In the genomic region with DNA sequence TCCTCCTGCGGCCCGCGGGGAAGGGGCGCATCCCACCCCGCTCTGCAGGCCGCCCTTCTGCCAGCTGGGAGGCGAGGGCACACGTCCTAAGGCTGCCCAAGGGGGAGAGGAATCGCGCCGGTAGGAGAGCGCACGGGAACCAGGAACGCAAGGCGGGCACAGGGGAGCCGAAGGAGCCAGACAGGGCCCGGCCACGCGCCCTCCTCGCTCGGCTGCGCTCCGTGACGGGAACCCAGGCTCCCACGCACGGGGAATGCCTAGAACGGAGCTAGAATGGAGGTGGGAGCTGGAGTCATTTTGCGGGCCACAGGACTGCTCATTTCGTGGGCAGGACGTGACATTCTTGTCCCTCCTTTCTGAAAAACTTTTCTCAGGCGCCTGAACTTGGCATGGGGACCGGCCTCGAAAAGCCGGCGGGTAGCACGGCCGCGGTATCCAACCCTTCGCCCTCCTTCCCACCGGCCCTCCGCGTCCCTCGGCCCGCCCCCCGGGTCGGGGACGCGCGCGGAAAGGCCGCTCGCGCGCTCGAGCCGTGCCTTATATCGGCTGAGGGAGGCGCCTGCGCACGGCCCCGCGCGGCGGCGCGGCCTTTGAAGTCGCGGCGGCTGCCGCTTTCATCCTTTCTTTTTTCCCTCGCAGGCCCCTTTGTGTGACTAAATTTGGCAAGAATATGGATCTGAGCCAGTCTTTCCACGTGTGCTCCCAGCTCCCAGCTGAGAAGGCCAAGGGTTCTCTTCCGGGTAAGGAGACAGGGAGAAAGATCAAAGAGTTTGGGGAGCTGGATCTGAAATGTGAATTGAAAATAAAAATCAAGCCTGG, we compare ENCODE assay signal across 8 cellular contexts. TPM values are rescaled to one million over a fixed set of nuclear protein-coding genes. Genes with fewer than 3 reads are reported as not detected.
A peak's percentile ranks its signal among the peaks of the same experiment; 100 is the strongest.
DNase-seq lines count a peak whose midpoint lies in the region; ATAC-seq and TF ChIP-seq lines count a peak whose summit lies in the region.

No MANE protein-coding gene starts in this region.

- intact Hi-C loops in Panc1 (cut with micrococcal nuclease; ENCODE audit: unreplicated experiment) = no loop called here
- intact Hi-C loops in heart left ventricle (cut with DNase I) = loop anchor here in 1 of 10 donors (10.0 kb wide), 2 partner anchors 182 to 402 kb away; no protein-coding TSS in a partner anchor
- intact Hi-C loops in prostate gland (cut with DNase I) = no loop called here

- in situ Hi-C loops in Panc1 (cut with HindIII; ENCODE audit: low pct_unique_long_range_greater_than_20kb, low sequenced_read_pairs) = no loop called here

- H3K9me3 ChIP-seq in Panc1 (ENCODE audit: control insufficient read depth, insufficient read depth, low read depth, low read length) (no peaks in the 10 kb centered on the region), heart left ventricle (no peaks in the 10 kb centered on the region), prostate gland (no peaks in the 10 kb centered on the region)

- H3K36me3 ChIP-seq in Panc1 (ENCODE audit: control insufficient read depth, insufficient read depth, low read length) (no peaks in the 10 kb centered on the region), heart left ventricle (no peaks in the 10 kb centered on the region), prostate gland (no peaks in the 10 kb centered on the region)

- H3K4me3 ChIP-seq in Panc1 (ENCODE audit: low read depth in 2 of 2, low read length in 2 of 2) = peak overlapping the region; percentile 26 to 51
- H3K4me3 ChIP-seq in heart left ventricle = peak overlapping the region; percentile 32 to 70 (median 58)
- peak overlapping the region; percentile 36 to 40 for H3K4me3 ChIP-seq in prostate gland

- WGBS in heart left ventricle, 4 donors = 0 to 1% (median 0%) methylated on average over 30 to 73 of the region's 73 CpGs
- under 1% methylated on average over 61 of the region's 73 CpGs for WGBS in prostate gland

- CTCF ChIA-PET in Panc1 (lab: Charles Lee) = no interaction called here

- no peaks in the 10 kb centered on the region for H3K4me1 ChIP-seq in Panc1 (ENCODE audit: control insufficient read depth, insufficient read depth, low read length)
- peaks cover 0 to 33% (median 15%) of the 10 kb centered on the region in 12 donors for H3K4me1 ChIP-seq in heart left ventricle
- no peaks in the 10 kb centered on the region for H3K4me1 ChIP-seq in prostate gland (replicated peaks)

- ATAC-seq in HG03103 (IDR thresholded peaks at IDR 0.05; ENCODE audit: low read depth, unreplicated experiment) (peak; percentile 62), Panc1 (peak; percentile 75), heart left ventricle (peak in 3 of 4 donors; percentile 76 to 86 (median 84)), GM19467 (IDR thresholded peaks at IDR 0.05; ENCODE audit: unreplicated experiment) (no peak)

- DNase-seq in NCI-H82 (lab: John Stamatoyannopoulos, UW) (peak; percentile 30), NCI-H82 treated with DMSO at 0.1 percent for 48 hours (lab: John Stamatoyannopoulos, UW; ENCODE audit: unreplicated experiment) (no peak), Panc1 (ENCODE audit: low read depth, low spot score) (no peak), heart left ventricle (peak; percentile 32 to 67 (median 42)), prostate gland (ENCODE audit: low spot score) (peak; percentile 34)
- DNase-seq in activated naive CD4-positive, alpha-beta T cell treated with Interleukin-2 at 50 U/mL for 16 hours = peak; percentile 70

- BruUV-seq in Panc1 (replicated peaks; lab: Mats Ljungman, UMichigan) = no TSS peak

- POLR2A ChIA-PET in Panc1 (lab: Charles Lee) = no interaction called here

- H3K27ac ChIP-seq in Panc1 (ENCODE audit: low read length) (no peak overlapping the region), heart left ventricle (peak overlapping the region in 6 of 12 donors; percentile 17 to 70 (median 54)), prostate gland (peak overlapping the region; percentile 38 to 68)

- TF ChIP-seq POLR2A in heart left ventricle (IDR thresholded peaks at IDR 0.05) = no peak
- TF ChIP-seq POLR2A in prostate gland (IDR thresholded peaks at IDR 0.05) = peak; percentile 12

- TF ChIP-seq CTCF in Panc1 (IDR thresholded peaks at IDR 0.05) = no peak
- TF ChIP-seq CTCF in heart left ventricle (IDR thresholded peaks at IDR 0.05) = no peak
- TF ChIP-seq CTCF in prostate gland (IDR thresholded peaks at IDR 0.05) = no peak

- peaks cover 29% of the 10 kb centered on the region for H3K27me3 ChIP-seq in Panc1 (ENCODE audit: control insufficient read depth, insufficient read depth, low read length)
- peaks cover 12 to 73% (median 59%) of the 10 kb centered on the region in 9 donors for H3K27me3 ChIP-seq in heart left ventricle
- peaks cover 19% of the 10 kb centered on the region for H3K27me3 ChIP-seq in prostate gland (replicated peaks; ENCODE audit: insufficient read depth)

RNA-seq across cellular contexts. Expression of a gene that starts 4.3 kb away (rescaled TPM):
- total RNA-seq in Panc1 (2021; ENCODE audit: unreplicated experiment) = 0.54 TPM
- polyA plus RNA-seq in Panc1 (2012; ENCODE audit: insufficient read length) = 0.21 TPM
- total RNA-seq in heart left ventricle = 1 to 10 TPM in 5 of 9 donors, under 1 TPM in 3, not detected in 1; 0.16 to 3.0 (median 1.9) TPM
- polyA plus RNA-seq in heart left ventricle = under 1 TPM; 0.08 to 0.57 TPM
- total RNA-seq in prostate gland = 10 to 100 TPM; 22.4 to 26.8 TPM

Comparison
In these comparisons a context has a peak if more than half of its experiments do, and no peak if none do; other contexts are left out.
1. DNase-seq: peak in NCI-H82 (single experiment), activated naive CD4-positive, alpha-beta T cell treated with Interleukin-2 at 50 U/mL for 16 hours (single experiment), heart left ventricle (5 of 5) and prostate gland (single experiment); none in NCI-H82 treated with DMSO at 0.1 percent for 48 hours (single experiment) and Panc1 (single experiment).
2. RNA of a gene that starts 4.3 kb away (total RNA-seq): 22.4 to 26.8 TPM in prostate gland; 0.16 to 3.0 TPM in heart left ventricle and 0.54 TPM in Panc1 (single experiment); every median in the first group is over 4 times any median in the second.
3. Peak in every context shown above with its lines, with median percentiles within 50 percentile points of each other: H3K4me3 ChIP-seq.